In genomic region chr18:2994603-2995432, GRCh38 we compare ENCODE assay signal across 8 cellular contexts. TPM values are rescaled to one million over a fixed set of nuclear protein-coding genes. Genes with fewer than 3 reads are reported as not detected.
A peak's percentile ranks its signal among the peaks of the same experiment; 100 is the strongest.
DNase-seq lines count a peak whose midpoint lies in the region; ATAC-seq and TF ChIP-seq lines count a peak whose summit lies in the region.

No MANE protein-coding gene starts in this region.

- H3K27me3 ChIP-seq in esophagus muscularis mucosa, result no peaks in the 10 kb centered on the region

- no peaks in the 10 kb centered on the region for H3K9me3 ChIP-seq in esophagus muscularis mucosa

- H3K36me3 ChIP-seq in esophagus muscularis mucosa, result no peaks in the 10 kb centered on the region

- 49% methylated on average over 3 of the region's 6 CpGs for WGBS in esophagus muscularis mucosa

- ATAC-seq in GM19351 (IDR thresholded peaks at IDR 0.05; ENCODE audit: unreplicated experiment) (peak; percentile 72), HG03457 (IDR thresholded peaks at IDR 0.05; ENCODE audit: unreplicated experiment) (peak; percentile 62)

- TF ChIP-seq CTCF in esophagus muscularis mucosa (IDR thresholded peaks at IDR 0.05), result peak; percentile 19 to 53 (median 38)

- peak; percentile 32 for DNase-seq in 8988T
- DNase-seq in activated CD4-positive, alpha-beta T cell treated with anti-CD3 and anti-CD28 coated beads for 48 hours, result peak; percentile 85
- DNase-seq in esophagus muscularis mucosa (ENCODE audit: extremely low spot score), result no peak
- peak; percentile 67 to 68 for DNase-seq in stimulated activated CD4-positive, alpha-beta T cell treated with anti-CD3 and anti-CD28 coated beads, Interleukin-4, amount 100 ng/mL, for 48 hours (ENCODE audit: low read depth in 2 of 2)
- no peak for DNase-seq in midbrain (lab: John Stamatoyannopoulos, UW)
- DNase-seq in NOMO-1 (lab: John Stamatoyannopoulos, UW; ENCODE audit: unreplicated experiment in 2 of 2), result no peak

- no peak overlapping the region for H3K27ac ChIP-seq in esophagus muscularis mucosa (replicated peaks in 1 of 4)

- no peak for TF ChIP-seq EP300 in esophagus muscularis mucosa (IDR thresholded peaks at IDR 0.05)

- intact Hi-C loops in esophagus muscularis mucosa (cut with DNase I), result no loop called here

- TF ChIP-seq POLR2A in esophagus muscularis mucosa (IDR thresholded peaks at IDR 0.05; ENCODE audit: low read depth), result no peak

- H3K4me3 ChIP-seq in esophagus muscularis mucosa, result no peak overlapping the region

- H3K4me1 ChIP-seq in esophagus muscularis mucosa, result peaks cover 22 to 46% (median 44%) of the 10 kb centered on the region in 4 donors

RNA-seq across cellular contexts. Expression of gene LPIN2, which starts 18.1 kb away (rescaled TPM):
- total RNA-seq in esophagus muscularis mucosa, result 10 to 100 TPM; 15.4 to 26.9 (median 24.8) TPM

Comparison
In these comparisons a context has a peak if more than half of its experiments do, and no peak if none do; other contexts are left out.
1. DNase-seq: peak in 8988T (single experiment), activated CD4-positive, alpha-beta T cell treated with anti-CD3 and anti-CD28 coated beads for 48 hours (single experiment) and stimulated activated CD4-positive, alpha-beta T cell treated with anti-CD3 and anti-CD28 coated beads, Interleukin-4, amount 100 ng/mL, for 48 hours (2 of 2); none in esophagus muscularis mucosa (single experiment), midbrain (single experiment) and NOMO-1 (0 of 2).